In genomic region chr17:48751172-48751571, GRCh38 we compare ENCODE assay signal across 23 cellular contexts. TPM values are rescaled to one million over a fixed set of nuclear protein-coding genes. Genes with fewer than 3 reads are reported as not detected.
"Had no signal": no experiment of that assay in that cellular context is flagged by ENCODE, and none has a peak within 500 bp of the region (broad histone marks: within the 10 kb centered on the region; RNA-seq: fewer than 3 reads in every experiment).

No MANE protein-coding gene starts in this region.

- H3K9me3 ChIP-seq: heart right ventricle, pancreas, thoracic aorta, vagina had no signal

- H3K36me3 ChIP-seq: cardiac muscle cell, heart right ventricle, neural progenitor cell, pancreas, thoracic aorta, vagina had no signal

- H3K4me1 Mint-ChIP-seq: neural progenitor cell had no signal

- H3K36me3 Mint-ChIP-seq: neural progenitor cell had no signal

- H3K9me3 Mint-ChIP-seq: activated naive CD4-positive, alpha-beta T cell treated with anti-CD3 and anti-CD28 coated beads, Interleukin-2, amount 10 ng/mL, durations not matched to agents 7 days and 5 days; activated T-helper 17 cell treated with anti-CD3 and anti-CD28 coated beads, Interleukin-2, amount 50 U/mL, for 72 hours; stimulated activated naive CD8-positive, alpha-beta T cell treated with anti-CD3 and anti-CD28 coated beads, Interleukin-15, amount 100 ng/mL, for 72 hours had no signal

- H3K4me3 Mint-ChIP-seq: activated naive CD4-positive, alpha-beta T cell treated with anti-CD3 and anti-CD28 coated beads, Interleukin-2, amount 10 ng/mL, durations not matched to agents 7 days and 5 days; activated T-helper 17 cell treated with anti-CD3 and anti-CD28 coated beads, Interleukin-2, amount 50 U/mL, for 72 hours; neural progenitor cell; stimulated activated naive CD8-positive, alpha-beta T cell treated with anti-CD3 and anti-CD28 coated beads, Interleukin-15, amount 100 ng/mL, for 72 hours had no signal

- H3K4me1 ChIP-seq: pancreas had no signal

- H3K27ac ChIP-seq: cardiac muscle cell, coronary artery, heart right ventricle, neural progenitor cell, pancreas, thoracic aorta had no signal

- H3K4me3 ChIP-seq: cardiac muscle cell, coronary artery, heart right ventricle, neural progenitor cell, pancreas, thoracic aorta, vagina had no signal

- DNase-seq: activated CD4-positive, alpha-beta T cell treated with anti-CD3 and anti-CD28 coated beads for 48 hours; activated naive CD4-positive, alpha-beta T cell treated with anti-CD3 and anti-CD28 coated beads, Interleukin-2, amount 10 ng/mL, durations not matched to agents 7 days and 5 days; activated T-cell treated with anti-CD3 and anti-CD28 coated beads for 4 hours; effector CD8-positive, alpha-beta T cell; heart right ventricle; kidney; mesendoderm; pancreas; stimulated activated CD4-positive, alpha-beta T cell treated with anti-CD3 and anti-CD28 coated beads, Interleukin-15, amount 100 ng/mL, for 24 hours; stimulated activated CD4-positive, alpha-beta T cell treated with anti-CD3 and anti-CD28 coated beads, Interleukin-4, amount 100 ng/mL, for 24 hours; stimulated activated naive CD8-positive, alpha-beta T cell treated with anti-CD3 and anti-CD28 coated beads, Interleukin-15, amount 100 ng/mL, for 72 hours; T1000 had no signal

- H3K27ac Mint-ChIP-seq: activated naive CD4-positive, alpha-beta T cell treated with anti-CD3 and anti-CD28 coated beads, Interleukin-2, amount 10 ng/mL, durations not matched to agents 7 days and 5 days; activated T-helper 17 cell treated with anti-CD3 and anti-CD28 coated beads, Interleukin-2, amount 50 U/mL, for 72 hours; neural progenitor cell; stimulated activated naive CD8-positive, alpha-beta T cell treated with anti-CD3 and anti-CD28 coated beads, Interleukin-15, amount 100 ng/mL, for 72 hours had no signal

RNA-seq across cellular contexts. Expression of gene HOXB13, which starts 22.6 kb away (rescaled TPM):
- total RNA-seq: activated T-helper 17 cell treated with anti-CD3 and anti-CD28 coated beads, Interleukin-2, amount 50 U/mL, for 72 hours; cardiac muscle cell; fibroblast of lung; frontal cortex; heart right ventricle; kidney; liver; skeletal muscle tissue; thoracic aorta had no signal

RNA-seq across cellular contexts. Expression of gene PRAC2, which starts 28.2 kb away (rescaled TPM):
- total RNA-seq: activated T-helper 17 cell treated with anti-CD3 and anti-CD28 coated beads, Interleukin-2, amount 50 U/mL, for 72 hours; cardiac muscle cell; fibroblast of lung; frontal cortex; heart right ventricle; kidney; liver; pancreas; renal cortical epithelial cell; skeletal muscle tissue; thoracic aorta; vagina had no signal

RNA-seq across cellular contexts. Expression of gene PRAC1, which starts 28.9 kb away (rescaled TPM):
- total RNA-seq: activated T-helper 17 cell treated with anti-CD3 and anti-CD28 coated beads, Interleukin-2, amount 50 U/mL, for 72 hours; cardiac muscle cell; fibroblast of lung; frontal cortex; heart right ventricle; kidney; liver; pancreas; renal cortical epithelial cell; skeletal muscle tissue; thoracic aorta had no signal
